2 cellular contexts compared by ENCODE assay signal in the genomic region with DNA sequence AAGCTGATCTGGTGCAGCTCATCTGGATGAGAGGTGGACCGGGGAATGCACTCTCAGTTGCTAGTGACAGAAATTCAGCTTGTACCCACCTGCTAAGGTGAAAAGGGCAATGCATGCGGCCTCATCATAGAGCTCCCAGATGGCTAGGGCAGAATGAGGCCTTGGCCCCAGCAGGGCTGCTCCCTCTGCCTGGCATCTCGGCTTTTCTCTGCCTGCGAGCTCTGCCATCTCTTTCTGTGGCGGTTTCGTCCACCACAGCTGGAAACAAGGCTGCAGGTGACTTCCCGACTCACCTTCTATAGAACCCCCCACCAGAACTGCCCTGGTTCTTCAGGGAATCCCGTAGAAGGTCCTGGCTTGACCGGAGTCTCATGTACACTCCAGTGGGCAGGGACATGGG.
TF ChIP-seq lines count a peak whose summit lies in the region.

No MANE protein-coding gene starts in this region.

TF ChIP-seq in A549, 52 proteins besides CTCF, POLR2A, EP300 and RAD21:
- no peak for TF ChIP-seq CBX8 (IDR thresholded peaks at IDR 0.05)
- no peak for TF ChIP-seq NFE2L2 (conservative IDR thresholded peaks at IDR 0.05; ENCODE audit: low read length)
- no peak for TF ChIP-seq JUN (IDR thresholded peaks at IDR 0.05)
- TF ChIP-seq GATA3 (IDR thresholded peaks at IDR 0.05; ENCODE audit: borderline replicate concordance), result no peak
- TF ChIP-seq KDM5A (IDR thresholded peaks at IDR 0.05), result no peak
- TF ChIP-seq, protein P1, sequence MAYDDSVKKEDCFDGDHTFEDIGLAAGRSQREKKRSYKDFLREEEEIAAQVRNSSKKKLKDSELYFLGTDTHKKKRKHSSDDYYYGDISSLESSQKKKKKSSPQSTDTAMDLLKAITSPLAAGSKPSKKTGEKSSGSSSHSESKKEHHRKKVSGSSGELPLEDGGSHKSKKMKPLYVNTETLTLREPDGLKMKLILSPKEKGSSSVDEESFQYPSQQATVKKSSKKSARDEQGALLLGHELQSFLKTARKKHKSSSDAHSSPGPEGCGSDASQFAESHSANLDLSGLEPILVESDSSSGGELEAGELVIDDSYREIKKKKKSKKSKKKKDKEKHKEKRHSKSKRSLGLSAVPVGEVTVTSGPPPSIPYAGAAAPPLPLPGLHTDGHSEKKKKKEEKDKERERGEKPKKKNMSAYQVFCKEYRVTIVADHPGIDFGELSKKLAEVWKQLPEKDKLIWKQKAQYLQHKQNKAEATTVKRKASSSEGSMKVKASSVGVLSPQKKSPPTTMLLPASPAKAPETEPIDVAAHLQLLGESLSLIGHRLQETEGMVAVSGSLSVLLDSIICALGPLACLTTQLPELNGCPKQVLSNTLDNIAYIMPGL (CRISPR knock-in tag; IDR thresholded peaks at IDR 0.05; ENCODE audit: borderline replicate concordance), result no peak
- TF ChIP-seq, protein P2, sequence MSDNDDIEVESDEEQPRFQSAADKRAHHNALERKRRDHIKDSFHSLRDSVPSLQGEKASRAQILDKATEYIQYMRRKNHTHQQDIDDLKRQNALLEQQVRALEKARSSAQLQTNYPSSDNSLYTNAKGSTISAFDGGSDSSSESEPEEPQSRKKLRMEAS (IDR thresholded peaks at IDR 0.05), result no peak

TF ChIP-seq in H1, 55 proteins besides CTCF, POLR2A, EP300 and RAD21:
- TF ChIP-seq KDM1A (IDR thresholded peaks at IDR 0.05; ENCODE audit: borderline replicate concordance, low read length), result no peak
- no peak for TF ChIP-seq RNF2 (IDR thresholded peaks at IDR 0.05; ENCODE audit: borderline replicate concordance, low read depth, low read length, missing control alignments, poor library complexity, severe bottlenecking)
- TF ChIP-seq SRF (IDR thresholded peaks at IDR 0.05; ENCODE audit: low read depth, low read length), result no peak
- no peak for TF ChIP-seq FOSL1 (IDR thresholded peaks at IDR 0.05; ENCODE audit: insufficient read depth, low read depth, low read length)
- TF ChIP-seq BCL11A (IDR thresholded peaks at IDR 0.05; ENCODE audit: low read depth in 2 of 2, low read length in 2 of 2), result no peak
- TF ChIP-seq, protein P3, sequence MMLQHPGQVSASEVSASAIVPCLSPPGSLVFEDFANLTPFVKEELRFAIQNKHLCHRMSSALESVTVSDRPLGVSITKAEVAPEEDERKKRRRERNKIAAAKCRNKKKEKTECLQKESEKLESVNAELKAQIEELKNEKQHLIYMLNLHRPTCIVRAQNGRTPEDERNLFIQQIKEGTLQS (IDR thresholded peaks at IDR 0.05; ENCODE audit: insufficient read depth, low read depth, low read length), result no peak
- no peak for TF ChIP-seq GTF2F1 (IDR thresholded peaks at IDR 0.05; ENCODE audit: borderline replicate concordance, low read depth, low read length)
- no peak for TF ChIP-seq TEAD4 (IDR thresholded peaks at IDR 0.05; ENCODE audit: low read depth, low read length)
- TF ChIP-seq SUZ12 (IDR thresholded peaks at IDR 0.05; ENCODE audit: low read length), result no peak
- no peak for TF ChIP-seq CEBPB (IDR thresholded peaks at IDR 0.05; ENCODE audit: low read depth, low read length)
- TF ChIP-seq GABPA (IDR thresholded peaks at IDR 0.05; ENCODE audit: borderline replicate concordance, insufficient read depth, low read length), result no peak
- TF ChIP-seq, protein P4, sequence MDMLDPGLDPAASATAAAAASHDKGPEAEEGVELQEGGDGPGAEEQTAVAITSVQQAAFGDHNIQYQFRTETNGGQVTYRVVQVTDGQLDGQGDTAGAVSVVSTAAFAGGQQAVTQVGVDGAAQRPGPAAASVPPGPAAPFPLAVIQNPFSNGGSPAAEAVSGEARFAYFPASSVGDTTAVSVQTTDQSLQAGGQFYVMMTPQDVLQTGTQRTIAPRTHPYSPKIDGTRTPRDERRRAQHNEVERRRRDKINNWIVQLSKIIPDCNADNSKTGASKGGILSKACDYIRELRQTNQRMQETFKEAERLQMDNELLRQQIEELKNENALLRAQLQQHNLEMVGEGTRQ (IDR thresholded peaks at IDR 0.05; ENCODE audit: low read length), result no peak
- TF ChIP-seq, protein P5, sequence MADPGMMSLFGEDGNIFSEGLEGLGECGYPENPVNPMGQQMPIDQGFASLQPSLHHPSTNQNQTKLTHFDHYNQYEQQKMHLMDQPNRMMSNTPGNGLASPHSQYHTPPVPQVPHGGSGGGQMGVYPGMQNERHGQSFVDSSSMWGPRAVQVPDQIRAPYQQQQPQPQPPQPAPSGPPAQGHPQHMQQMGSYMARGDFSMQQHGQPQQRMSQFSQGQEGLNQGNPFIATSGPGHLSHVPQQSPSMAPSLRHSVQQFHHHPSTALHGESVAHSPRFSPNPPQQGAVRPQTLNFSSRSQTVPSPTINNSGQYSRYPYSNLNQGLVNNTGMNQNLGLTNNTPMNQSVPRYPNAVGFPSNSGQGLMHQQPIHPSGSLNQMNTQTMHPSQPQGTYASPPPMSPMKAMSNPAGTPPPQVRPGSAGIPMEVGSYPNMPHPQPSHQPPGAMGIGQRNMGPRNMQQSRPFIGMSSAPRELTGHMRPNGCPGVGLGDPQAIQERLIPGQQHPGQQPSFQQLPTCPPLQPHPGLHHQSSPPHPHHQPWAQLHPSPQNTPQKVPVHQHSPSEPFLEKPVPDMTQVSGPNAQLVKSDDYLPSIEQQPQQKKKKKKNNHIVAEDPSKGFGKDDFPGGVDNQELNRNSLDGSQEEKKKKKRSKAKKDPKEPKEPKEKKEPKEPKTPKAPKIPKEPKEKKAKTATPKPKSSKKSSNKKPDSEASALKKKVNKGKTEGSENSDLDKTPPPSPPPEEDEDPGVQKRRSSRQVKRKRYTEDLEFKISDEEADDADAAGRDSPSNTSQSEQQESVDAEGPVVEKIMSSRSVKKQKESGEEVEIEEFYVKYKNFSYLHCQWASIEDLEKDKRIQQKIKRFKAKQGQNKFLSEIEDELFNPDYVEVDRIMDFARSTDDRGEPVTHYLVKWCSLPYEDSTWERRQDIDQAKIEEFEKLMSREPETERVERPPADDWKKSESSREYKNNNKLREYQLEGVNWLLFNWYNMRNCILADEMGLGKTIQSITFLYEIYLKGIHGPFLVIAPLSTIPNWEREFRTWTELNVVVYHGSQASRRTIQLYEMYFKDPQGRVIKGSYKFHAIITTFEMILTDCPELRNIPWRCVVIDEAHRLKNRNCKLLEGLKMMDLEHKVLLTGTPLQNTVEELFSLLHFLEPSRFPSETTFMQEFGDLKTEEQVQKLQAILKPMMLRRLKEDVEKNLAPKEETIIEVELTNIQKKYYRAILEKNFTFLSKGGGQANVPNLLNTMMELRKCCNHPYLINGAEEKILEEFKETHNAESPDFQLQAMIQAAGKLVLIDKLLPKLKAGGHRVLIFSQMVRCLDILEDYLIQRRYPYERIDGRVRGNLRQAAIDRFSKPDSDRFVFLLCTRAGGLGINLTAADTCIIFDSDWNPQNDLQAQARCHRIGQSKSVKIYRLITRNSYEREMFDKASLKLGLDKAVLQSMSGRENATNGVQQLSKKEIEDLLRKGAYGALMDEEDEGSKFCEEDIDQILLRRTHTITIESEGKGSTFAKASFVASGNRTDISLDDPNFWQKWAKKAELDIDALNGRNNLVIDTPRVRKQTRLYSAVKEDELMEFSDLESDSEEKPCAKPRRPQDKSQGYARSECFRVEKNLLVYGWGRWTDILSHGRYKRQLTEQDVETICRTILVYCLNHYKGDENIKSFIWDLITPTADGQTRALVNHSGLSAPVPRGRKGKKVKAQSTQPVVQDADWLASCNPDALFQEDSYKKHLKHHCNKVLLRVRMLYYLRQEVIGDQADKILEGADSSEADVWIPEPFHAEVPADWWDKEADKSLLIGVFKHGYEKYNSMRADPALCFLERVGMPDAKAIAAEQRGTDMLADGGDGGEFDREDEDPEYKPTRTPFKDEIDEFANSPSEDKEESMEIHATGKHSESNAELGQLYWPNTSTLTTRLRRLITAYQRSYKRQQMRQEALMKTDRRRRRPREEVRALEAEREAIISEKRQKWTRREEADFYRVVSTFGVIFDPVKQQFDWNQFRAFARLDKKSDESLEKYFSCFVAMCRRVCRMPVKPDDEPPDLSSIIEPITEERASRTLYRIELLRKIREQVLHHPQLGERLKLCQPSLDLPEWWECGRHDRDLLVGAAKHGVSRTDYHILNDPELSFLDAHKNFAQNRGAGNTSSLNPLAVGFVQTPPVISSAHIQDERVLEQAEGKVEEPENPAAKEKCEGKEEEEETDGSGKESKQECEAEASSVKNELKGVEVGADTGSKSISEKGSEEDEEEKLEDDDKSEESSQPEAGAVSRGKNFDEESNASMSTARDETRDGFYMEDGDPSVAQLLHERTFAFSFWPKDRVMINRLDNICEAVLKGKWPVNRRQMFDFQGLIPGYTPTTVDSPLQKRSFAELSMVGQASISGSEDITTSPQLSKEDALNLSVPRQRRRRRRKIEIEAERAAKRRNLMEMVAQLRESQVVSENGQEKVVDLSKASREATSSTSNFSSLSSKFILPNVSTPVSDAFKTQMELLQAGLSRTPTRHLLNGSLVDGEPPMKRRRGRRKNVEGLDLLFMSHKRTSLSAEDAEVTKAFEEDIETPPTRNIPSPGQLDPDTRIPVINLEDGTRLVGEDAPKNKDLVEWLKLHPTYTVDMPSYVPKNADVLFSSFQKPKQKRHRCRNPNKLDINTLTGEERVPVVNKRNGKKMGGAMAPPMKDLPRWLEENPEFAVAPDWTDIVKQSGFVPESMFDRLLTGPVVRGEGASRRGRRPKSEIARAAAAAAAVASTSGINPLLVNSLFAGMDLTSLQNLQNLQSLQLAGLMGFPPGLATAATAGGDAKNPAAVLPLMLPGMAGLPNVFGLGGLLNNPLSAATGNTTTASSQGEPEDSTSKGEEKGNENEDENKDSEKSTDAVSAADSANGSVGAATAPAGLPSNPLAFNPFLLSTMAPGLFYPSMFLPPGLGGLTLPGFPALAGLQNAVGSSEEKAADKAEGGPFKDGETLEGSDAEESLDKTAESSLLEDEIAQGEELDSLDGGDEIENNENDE (IDR thresholded peaks at IDR 0.05; ENCODE audit: insufficient replicate concordance, low read length), result no peak
- no peak for TF ChIP-seq RBBP5 (IDR thresholded peaks at IDR 0.05; ENCODE audit: borderline replicate concordance, low read depth, low read length)
- TF ChIP-seq NANOG (IDR thresholded peaks at IDR 0.05; ENCODE audit: insufficient read depth, low read depth, low read length, poor library complexity, severe bottlenecking), result no peak
- no peak for TF ChIP-seq BACH1 (IDR thresholded peaks at IDR 0.05; ENCODE audit: low read length)
- no peak for TF ChIP-seq CBX5 (IDR thresholded peaks at IDR 0.05; ENCODE audit: low read depth, low read length)
- no peak for TF ChIP-seq TAF1 (IDR thresholded peaks at IDR 0.05; ENCODE audit: low read depth, low read length)
- no peak for TF ChIP-seq SAP30 (IDR thresholded peaks at IDR 0.05; ENCODE audit: insufficient read depth, insufficient replicate concordance, low read length)
